Comparison of ENCODE assay signal across 8 cellular contexts in the genomic region with DNA sequence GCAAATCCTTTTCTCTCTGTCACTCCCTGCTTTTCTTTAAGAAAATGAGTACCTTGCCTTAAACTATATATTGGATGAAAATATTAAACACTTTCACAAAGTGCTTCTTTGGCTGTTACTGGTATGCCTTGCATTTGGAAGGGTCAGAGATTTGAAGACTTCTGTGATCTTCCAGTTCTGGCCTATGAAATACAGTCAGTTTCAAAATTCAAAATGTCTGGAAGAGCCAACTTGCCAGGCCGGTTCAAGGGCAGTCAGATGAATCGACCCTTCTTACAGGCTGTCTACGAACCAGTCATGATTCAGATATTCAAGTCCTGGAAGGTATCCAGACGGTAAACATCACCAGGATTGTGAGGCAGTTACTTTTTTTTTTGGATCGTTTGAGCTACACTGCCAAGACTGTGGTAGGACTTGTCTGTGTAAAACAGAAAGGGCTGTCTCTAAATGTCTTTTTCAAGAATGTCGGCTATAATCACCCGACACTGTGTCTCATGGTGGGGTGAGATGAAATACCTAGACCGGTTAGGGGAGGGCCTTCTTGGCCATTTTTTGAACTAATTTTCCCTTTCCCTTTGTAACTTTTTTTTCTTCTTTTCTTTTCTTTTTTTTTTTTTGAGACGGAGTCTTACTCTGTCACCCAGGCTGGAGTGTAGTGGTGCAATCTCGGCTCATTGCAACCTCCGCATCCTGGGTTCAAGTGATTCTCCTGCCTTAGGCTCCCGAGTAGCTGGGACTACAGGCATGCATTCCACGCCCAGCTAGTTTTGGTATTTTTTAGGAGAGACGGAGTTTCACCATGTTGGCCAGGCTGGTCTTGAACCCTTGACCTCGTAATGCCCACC. TPM values are rescaled to one million over a fixed set of nuclear protein-coding genes. Genes with fewer than 3 reads are reported as not detected.
A peak's percentile ranks its signal among the peaks of the same experiment; 100 is the strongest.
DNase-seq lines count a peak whose midpoint lies in the region; ATAC-seq, FAIRE-seq and TF ChIP-seq lines count a peak whose summit lies in the region.

No MANE protein-coding gene starts in this region.

- POLR2A ChIA-PET in WTC11 (lab: Charles Lee) = interaction anchor here (0.6 to 1.7 kb wide), 4 partner anchors 11 to 60 kb away, joined by 3 to 6 read pairs (median 4); partner anchors contain the start of gene ACTN4

- H3K27me3 ChIP-seq in ACC112 (ENCODE audit: insufficient read depth, low read length) = no peaks in the 10 kb centered on the region
- H3K27me3 ChIP-seq in heart left ventricle = no peaks in the 10 kb centered on the region
- H3K27me3 ChIP-seq in gastrocnemius medialis = no peaks in the 10 kb centered on the region

- H3K36me3 Mint-ChIP-seq in WTC11 = peaks cover 17% of the 10 kb centered on the region

- intact Hi-C loops in heart left ventricle (cut with DNase I) (loop anchor here in 5 of 10 donors (5.0 to 10.0 kb wide), 3 partner anchors 34 to 176 kb away; partner anchors contain the start of gene ECH1 (in 1 of the 5)), gastrocnemius medialis (cut with DNase I; ENCODE audit: low total_unique reads) (loop anchor here (1.0 to 10.0 kb wide), 3 partner anchors 26 to 746 kb away; partner anchors contain the start of gene ZFP36)

- H3K79me2 ChIP-seq in ACC112 (ENCODE audit: control insufficient read depth, insufficient read depth, low read length, unreplicated experiment) = peaks cover 87% of the 10 kb centered on the region

- no peak overlapping the region for H2AFZ ChIP-seq in ACC112 (ENCODE audit: low read length, unreplicated experiment)

- H3K27ac ChIP-seq in ACC112 (ENCODE audit: low read depth, low read length) = peak overlapping the region; percentile 100
- H3K27ac ChIP-seq in heart left ventricle = peak overlapping the region; percentile 71 to 99 (median 96)
- H3K27ac ChIP-seq in gastrocnemius medialis = peak overlapping the region; percentile 98 to 100 (median 99)

- H3K9me3 Mint-ChIP-seq in WTC11 = no peaks in the 10 kb centered on the region

- no peak overlapping the region; the same call in 1 of the 2 replicates for H3K4me3 Mint-ChIP-seq in WTC11

- peak overlapping the region; percentile 93 for H3K27ac Mint-ChIP-seq in WTC11

- H3K9me3 ChIP-seq in heart left ventricle (no peaks in the 10 kb centered on the region), gastrocnemius medialis (no peaks in the 10 kb centered on the region)

- peak; percentile 26 for FAIRE-seq in HTR-8/SVneo (lab: Jason Lieb, UNC)

- ATAC-seq in WTC11 = no peak
- ATAC-seq in heart left ventricle = peak; percentile 74 to 83 (median 76)
- ATAC-seq in gastrocnemius medialis = peak; percentile 74 to 79
- no peak for ATAC-seq in GM19455 (IDR thresholded peaks at IDR 0.05; ENCODE audit: unreplicated experiment)

- peaks cover 96% of the 10 kb centered on the region for H3K4me1 Mint-ChIP-seq in WTC11

- 22 to 27% (median 23%) methylated on average over 15 of the region's 15 CpGs for WGBS in heart left ventricle, 4 donors

- H3K4me1 ChIP-seq in ACC112 (ENCODE audit: control insufficient read depth, insufficient read depth, low read length, unreplicated experiment) (peaks cover 67% of the 10 kb centered on the region), heart left ventricle (peaks cover 55 to 100% (median 99%) of the 10 kb centered on the region in 12 donors), gastrocnemius medialis (peaks cover 97 to 98% of the 10 kb centered on the region in 2 donors)

- no peak for TF ChIP-seq POLR2A in heart left ventricle (IDR thresholded peaks at IDR 0.05)
- peak in 1 of 2 donors; percentile 7 for TF ChIP-seq POLR2A in gastrocnemius medialis (IDR thresholded peaks at IDR 0.05)

- DNase-seq in HTR-8/SVneo (ENCODE audit: insufficient read length, low spot score) (peak; percentile 85), WTC11 (ENCODE audit: low spot score) (no peak), heart left ventricle (peak in 1 of 5 donors; percentile 66), gastrocnemius medialis (peak in 1 of 2 donors; percentile 59), NCI-H146 (lab: John Stamatoyannopoulos, UW) (no peak)
- DNase-seq in activated T-cell treated with anti-CD3 and anti-CD28 coated beads, Interleukin-2, amount 50 U/mL, for 1 hour = no peak

- in situ Hi-C loops in gastrocnemius medialis (cut with MboI; ENCODE audit: low sequenced_read_pairs in 4 of 4) = loop anchor here in 1 of 4 donors (25.0 kb wide), 1 partner anchor 1154 kb away; no protein-coding TSS in a partner anchor

- TF ChIP-seq CTCF in WTC11 (IDR thresholded peaks at IDR 0.05) (no peak), heart left ventricle (IDR thresholded peaks at IDR 0.05) (no peak), gastrocnemius medialis (IDR thresholded peaks at IDR 0.05 in 4 of 5, conservative IDR thresholded peaks at IDR 0.05 in 1 of 5) (no peak)

- no peaks in the 10 kb centered on the region for H3K27me3 Mint-ChIP-seq in WTC11 (ENCODE audit: low read depth)

- H3K4me3 ChIP-seq in ACC112 (ENCODE audit: low read depth, low read length) (peak overlapping the region; percentile 60), heart left ventricle (peak overlapping the region in 5 of 12 donors; percentile 3 to 38 (median 15)), gastrocnemius medialis (peak overlapping the region in 2 of 4 donors; percentile 12 to 18)

- H3K36me3 ChIP-seq in ACC112 (ENCODE audit: insufficient read depth, low read length) = peaks cover 14% of the 10 kb centered on the region; the same call in 1 of the 2 replicates
- H3K36me3 ChIP-seq in heart left ventricle = peaks cover 0 to 29% (median 10%) of the 10 kb centered on the region in 9 donors
- H3K36me3 ChIP-seq in gastrocnemius medialis = no peaks in the 10 kb centered on the region

- CTCF ChIA-PET in WTC11 (lab: Charles Lee) = interaction anchor here (0.7 to 1.8 kb wide), 2 partner anchors 21 to 24 kb away, joined by 4 to 8 read pairs; no protein-coding TSS in a partner anchor

TF ChIP-seq in WTC11, 78 proteins besides CTCF, POLR2A, EP300 and RAD21:
- TF ChIP-seq ZNF219 (CRISPR knock-in tag; IDR thresholded peaks at IDR 0.05; ENCODE audit: borderline replicate concordance) = no peak
- TF ChIP-seq OVOL2 (CRISPR knock-in tag; IDR thresholded peaks at IDR 0.05; ENCODE audit: borderline replicate concordance) = no peak
- 0 out of 2 replicates have a peak, but pooled peaks have one; percentile 33 for TF ChIP-seq GABPB1 (CRISPR knock-in tag; IDR thresholded peaks at IDR 0.05)
- TF ChIP-seq ELF4 (CRISPR knock-in tag; IDR thresholded peaks at IDR 0.05; ENCODE audit: low read depth) = no peak

RNA-seq across cellular contexts. Expression of gene ACTN4, which starts 11.2 kb away (rescaled TPM):
- total RNA-seq in WTC11 (2021) = 484 to 511 TPM (median 506 TPM) in 3 replicates
- total RNA-seq in heart left ventricle = 100 to 1,000 TPM; 124 to 307 (median 154) TPM
- polyA plus RNA-seq in heart left ventricle = 100 to 1,000 TPM; 100 to 107 TPM
- total RNA-seq in gastrocnemius medialis = 10 to 100 TPM; 32.0 to 85.3 (median 63.9) TPM

RNA-seq across cellular contexts. Expression of gene EIF3K, which starts 39.7 kb away (rescaled TPM):
- total RNA-seq in WTC11 (2021) (389 to 416 TPM (median 410 TPM) in 3 replicates), heart left ventricle (1,000 to 10,000 TPM in 1 of 9 donors, 100 to 1,000 TPM in 8; 447 to 1,239 (median 596) TPM), gastrocnemius medialis (100 to 1,000 TPM; 619 to 975 (median 681) TPM)
- polyA plus RNA-seq in heart left ventricle = 100 to 1,000 TPM; 761 to 801 TPM

RNA-seq across cellular contexts. Expression of gene MAP4K1, which starts 40.9 kb away (rescaled TPM):
- total RNA-seq in WTC11 (2021) (14.0 to 25.0 TPM (median 24.5 TPM) in 3 replicates), heart left ventricle (1 to 10 TPM; 1.2 to 9.9 (median 2.7) TPM), gastrocnemius medialis (under 1 TPM in 3 of 4 donors, not detected in 1; 0.31 to 0.97 (median 0.78) TPM)
- 1 to 10 TPM in 1 of 2 donors, under 1 TPM in 1; 0.69 to 2.7 TPM for polyA plus RNA-seq in heart left ventricle

Comparison
In these comparisons a context has a peak if more than half of its experiments do, and no peak if none do; other contexts are left out.
1. ATAC-seq: peak in heart left ventricle (4 of 4) and gastrocnemius medialis (2 of 2); none in WTC11 (single experiment) and GM19455 (single experiment).
2. Peak in every context shown above with its lines, with median percentiles within 50 percentile points of each other: H3K27ac ChIP-seq.